In genomic region chr9:136944519-136945332, GRCh38 we compare ENCODE assay signal across 1 cellular context.
A peak's percentile ranks its signal among the peaks of the same experiment; 100 is the strongest.
TF ChIP-seq lines count a peak whose summit lies in the region.

Gene C8G (plus strand): TSS chr9:136945243. CDS start chr9:136945321, 78 bp downstream.
Gene FBXW5 (minus strand): TSS chr9:136944738. CDS start chr9:136944083, 655 bp downstream.

TF ChIP-seq in K562, 482 proteins besides CTCF, POLR2A, EP300 and RAD21 (continued from another document and continues in another):
- TF ChIP-seq SMC3 (conservative IDR thresholded peaks at IDR 0.05; ENCODE audit: insufficient read depth, low read depth, low read length) (peak; percentile 23; the same call in 1 of the 2 replicates), TCF7L2 (IDR thresholded peaks at IDR 0.05; ENCODE audit: low read depth, low read length) (no peak), ETV1 (tag; conservative IDR thresholded peaks at IDR 0.05; ENCODE audit: low read depth) (peak; percentile 68), HNRNPL (IDR thresholded peaks at IDR 0.05; ENCODE audit: low read depth, low read length) (no peak), LEF1 (IDR thresholded peaks at IDR 0.05) (peak; percentile 75), ELF1 (tag; IDR thresholded peaks at IDR 0.05) (peak; percentile 85), HIVEP1 (CRISPR knock-in tag; IDR thresholded peaks at IDR 0.05) (peak; percentile 80; the same call in 1 of the 2 replicates), SFPQ (IDR thresholded peaks at IDR 0.05; ENCODE audit: low read depth, low read length) (no peak), NBN (IDR thresholded peaks at IDR 0.05; ENCODE audit: low read depth) (peak; percentile 74; the same call in 1 of the 2 replicates), GTF2F1 (IDR thresholded peaks at IDR 0.05; ENCODE audit: low read depth, low read length) (no peak), TBL1XR1 (IDR thresholded peaks at IDR 0.05; ENCODE audit: low read length in 2 of 2) (peak in 1 of 2 experiments; percentile 55; a peak in 1 of 4 replicates), ATF1 (CRISPR knock-in tag; IDR thresholded peaks at IDR 0.05) (0 out of 2 replicates have a peak, but pooled peaks have one; percentile 5), ATF1 (tag; IDR thresholded peaks at IDR 0.05) (peak; percentile 94), NFIC (IDR thresholded peaks at IDR 0.05) (peak; percentile 27; the same call in 1 of the 2 replicates), TCF7 (IDR thresholded peaks at IDR 0.05; ENCODE audit: borderline replicate concordance) (no peak), ZNF75A (CRISPR knock-in tag; IDR thresholded peaks at IDR 0.05) (0 out of 2 replicates have a peak, but pooled peaks have one; percentile 36), ZNF239 (CRISPR knock-in tag; IDR thresholded peaks at IDR 0.05) (0 out of 2 replicates have a peak, but pooled peaks have one; percentile 41), KLF6 (CRISPR knock-in tag; IDR thresholded peaks at IDR 0.05; ENCODE audit: borderline replicate concordance) (peak; percentile 81; the same call in 1 of the 2 replicates), ZKSCAN1 (IDR thresholded peaks at IDR 0.05; ENCODE audit: low read depth, low read length) (0 out of 2 replicates have a peak, but pooled peaks have one; percentile 34), ZBTB9 (CRISPR knock-in tag; IDR thresholded peaks at IDR 0.05) (peak; percentile 70), KLF1 (tag; IDR thresholded peaks at IDR 0.05) (peak; percentile 100), GABPB2 (CRISPR knock-in tag; conservative IDR thresholded peaks at IDR 0.05) (peak; percentile 70; the same call in 1 of the 2 replicates), ARID1B (IDR thresholded peaks at IDR 0.05) (peak; percentile 77), JUND (IDR thresholded peaks at IDR 0.05; ENCODE audit: borderline replicate concordance, low read depth, low read length) (0 out of 2 replicates have a peak, but pooled peaks have one; percentile 47), JUND (tag; IDR thresholded peaks at IDR 0.05; ENCODE audit: borderline replicate concordance, low read depth, low read length) (peak; percentile 30; the same call in 2 of the 3 replicates), ZBTB7A (IDR thresholded peaks at IDR 0.05; ENCODE audit: borderline replicate concordance, control insufficient read depth, low read depth, low read length) (peak; percentile 88; the same call in 1 of the 2 replicates), TOE1 (IDR thresholded peaks at IDR 0.05; ENCODE audit: borderline replicate concordance) (peak; percentile 85), TOE1 (CRISPR knock-in tag; IDR thresholded peaks at IDR 0.05; ENCODE audit: borderline replicate concordance, low read depth) (no peak), SAFB (IDR thresholded peaks at IDR 0.05; ENCODE audit: borderline replicate concordance, low read depth, low read length) (0 out of 2 replicates have a peak, but pooled peaks have one; percentile 38), ZNF76 (CRISPR knock-in tag; IDR thresholded peaks at IDR 0.05; ENCODE audit: borderline replicate concordance) (0 out of 2 replicates have a peak, but pooled peaks have one; percentile 59), E2F4 (CRISPR knock-in tag; IDR thresholded peaks at IDR 0.05; ENCODE audit: low read depth) (no peak), HCFC1 (IDR thresholded peaks at IDR 0.05; ENCODE audit: low read depth, low read length) (peak; percentile 76), CREB1 (IDR thresholded peaks at IDR 0.05) (peak; percentile 64), CREB1 (CRISPR knock-in tag; IDR thresholded peaks at IDR 0.05) (peak; percentile 74; the same call in 1 of the 2 replicates), USF1 (CRISPR knock-in tag; IDR thresholded peaks at IDR 0.05) (peak; percentile 48), NRF1 (conservative IDR thresholded peaks at IDR 0.05 in 1 of 2, IDR thresholded peaks at IDR 0.05 in 1 of 2) (peak; percentile 96 to 97), TAL1 (IDR thresholded peaks at IDR 0.05) (0 out of 2 replicates have a peak, but pooled peaks have one; percentile 5), ZNF431 (CRISPR knock-in tag; IDR thresholded peaks at IDR 0.05) (0 out of 2 replicates have a peak, but pooled peaks have one; percentile 36), SIX5 (IDR thresholded peaks at IDR 0.05; ENCODE audit: borderline replicate concordance in 1 of 2, insufficient read depth in 1 of 2, low read depth in 1 of 2, low read length in 2 of 2) (0 out of 4 replicates have a peak, but pooled peaks have one; percentile 16 to 25), ZNF140 (CRISPR knock-in tag; IDR thresholded peaks at IDR 0.05) (no peak)
- TF ChIP-seq, protein P1, sequence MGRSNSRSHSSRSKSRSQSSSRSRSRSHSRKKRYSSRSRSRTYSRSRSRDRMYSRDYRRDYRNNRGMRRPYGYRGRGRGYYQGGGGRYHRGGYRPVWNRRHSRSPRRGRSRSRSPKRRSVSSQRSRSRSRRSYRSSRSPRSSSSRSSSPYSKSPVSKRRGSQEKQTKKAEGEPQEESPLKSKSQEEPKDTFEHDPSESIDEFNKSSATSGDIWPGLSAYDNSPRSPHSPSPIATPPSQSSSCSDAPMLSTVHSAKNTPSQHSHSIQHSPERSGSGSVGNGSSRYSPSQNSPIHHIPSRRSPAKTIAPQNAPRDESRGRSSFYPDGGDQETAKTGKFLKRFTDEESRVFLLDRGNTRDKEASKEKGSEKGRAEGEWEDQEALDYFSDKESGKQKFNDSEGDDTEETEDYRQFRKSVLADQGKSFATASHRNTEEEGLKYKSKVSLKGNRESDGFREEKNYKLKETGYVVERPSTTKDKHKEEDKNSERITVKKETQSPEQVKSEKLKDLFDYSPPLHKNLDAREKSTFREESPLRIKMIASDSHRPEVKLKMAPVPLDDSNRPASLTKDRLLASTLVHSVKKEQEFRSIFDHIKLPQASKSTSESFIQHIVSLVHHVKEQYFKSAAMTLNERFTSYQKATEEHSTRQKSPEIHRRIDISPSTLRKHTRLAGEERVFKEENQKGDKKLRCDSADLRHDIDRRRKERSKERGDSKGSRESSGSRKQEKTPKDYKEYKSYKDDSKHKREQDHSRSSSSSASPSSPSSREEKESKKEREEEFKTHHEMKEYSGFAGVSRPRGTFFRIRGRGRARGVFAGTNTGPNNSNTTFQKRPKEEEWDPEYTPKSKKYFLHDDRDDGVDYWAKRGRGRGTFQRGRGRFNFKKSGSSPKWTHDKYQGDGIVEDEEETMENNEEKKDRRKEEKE (IDR thresholded peaks at IDR 0.05; ENCODE audit: borderline replicate concordance in 1 of 2, control insufficient read depth in 1 of 2, low read depth in 2 of 2, low read length in 1 of 2): no peak
- TF ChIP-seq, protein P2, sequence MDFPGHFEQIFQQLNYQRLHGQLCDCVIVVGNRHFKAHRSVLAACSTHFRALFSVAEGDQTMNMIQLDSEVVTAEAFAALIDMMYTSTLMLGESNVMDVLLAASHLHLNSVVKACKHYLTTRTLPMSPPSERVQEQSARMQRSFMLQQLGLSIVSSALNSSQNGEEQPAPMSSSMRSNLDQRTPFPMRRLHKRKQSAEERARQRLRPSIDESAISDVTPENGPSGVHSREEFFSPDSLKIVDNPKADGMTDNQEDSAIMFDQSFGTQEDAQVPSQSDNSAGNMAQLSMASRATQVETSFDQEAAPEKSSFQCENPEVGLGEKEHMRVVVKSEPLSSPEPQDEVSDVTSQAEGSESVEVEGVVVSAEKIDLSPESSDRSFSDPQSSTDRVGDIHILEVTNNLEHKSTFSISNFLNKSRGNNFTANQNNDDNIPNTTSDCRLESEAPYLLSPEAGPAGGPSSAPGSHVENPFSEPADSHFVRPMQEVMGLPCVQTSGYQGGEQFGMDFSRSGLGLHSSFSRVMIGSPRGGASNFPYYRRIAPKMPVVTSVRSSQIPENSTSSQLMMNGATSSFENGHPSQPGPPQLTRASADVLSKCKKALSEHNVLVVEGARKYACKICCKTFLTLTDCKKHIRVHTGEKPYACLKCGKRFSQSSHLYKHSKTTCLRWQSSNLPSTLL (IDR thresholded peaks at IDR 0.05): peak; percentile 32; the same call in 1 of the 2 replicates
- TF ChIP-seq, protein P3, sequence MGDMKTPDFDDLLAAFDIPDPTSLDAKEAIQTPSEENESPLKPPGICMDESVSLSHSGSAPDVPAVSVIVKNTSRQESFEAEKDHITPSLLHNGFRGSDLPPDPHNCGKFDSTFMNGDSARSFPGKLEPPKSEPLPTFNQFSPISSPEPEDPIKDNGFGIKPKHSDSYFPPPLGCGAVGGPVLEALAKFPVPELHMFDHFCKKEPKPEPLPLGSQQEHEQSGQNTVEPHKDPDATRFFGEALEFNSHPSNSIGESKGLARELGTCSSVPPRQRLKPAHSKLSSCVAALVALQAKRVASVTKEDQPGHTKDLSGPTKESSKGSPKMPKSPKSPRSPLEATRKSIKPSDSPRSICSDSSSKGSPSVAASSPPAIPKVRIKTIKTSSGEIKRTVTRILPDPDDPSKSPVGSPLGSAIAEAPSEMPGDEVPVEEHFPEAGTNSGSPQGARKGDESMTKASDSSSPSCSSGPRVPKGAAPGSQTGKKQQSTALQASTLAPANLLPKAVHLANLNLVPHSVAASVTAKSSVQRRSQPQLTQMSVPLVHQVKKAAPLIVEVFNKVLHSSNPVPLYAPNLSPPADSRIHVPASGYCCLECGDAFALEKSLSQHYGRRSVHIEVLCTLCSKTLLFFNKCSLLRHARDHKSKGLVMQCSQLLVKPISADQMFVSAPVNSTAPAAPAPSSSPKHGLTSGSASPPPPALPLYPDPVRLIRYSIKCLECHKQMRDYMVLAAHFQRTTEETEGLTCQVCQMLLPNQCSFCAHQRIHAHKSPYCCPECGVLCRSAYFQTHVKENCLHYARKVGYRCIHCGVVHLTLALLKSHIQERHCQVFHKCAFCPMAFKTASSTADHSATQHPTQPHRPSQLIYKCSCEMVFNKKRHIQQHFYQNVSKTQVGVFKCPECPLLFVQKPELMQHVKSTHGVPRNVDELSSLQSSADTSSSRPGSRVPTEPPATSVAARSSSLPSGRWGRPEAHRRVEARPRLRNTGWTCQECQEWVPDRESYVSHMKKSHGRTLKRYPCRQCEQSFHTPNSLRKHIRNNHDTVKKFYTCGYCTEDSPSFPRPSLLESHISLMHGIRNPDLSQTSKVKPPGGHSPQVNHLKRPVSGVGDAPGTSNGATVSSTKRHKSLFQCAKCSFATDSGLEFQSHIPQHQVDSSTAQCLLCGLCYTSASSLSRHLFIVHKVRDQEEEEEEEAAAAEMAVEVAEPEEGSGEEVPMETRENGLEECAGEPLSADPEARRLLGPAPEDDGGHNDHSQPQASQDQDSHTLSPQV (IDR thresholded peaks at IDR 0.05): peak; percentile 51
- TF ChIP-seq, protein P4, sequence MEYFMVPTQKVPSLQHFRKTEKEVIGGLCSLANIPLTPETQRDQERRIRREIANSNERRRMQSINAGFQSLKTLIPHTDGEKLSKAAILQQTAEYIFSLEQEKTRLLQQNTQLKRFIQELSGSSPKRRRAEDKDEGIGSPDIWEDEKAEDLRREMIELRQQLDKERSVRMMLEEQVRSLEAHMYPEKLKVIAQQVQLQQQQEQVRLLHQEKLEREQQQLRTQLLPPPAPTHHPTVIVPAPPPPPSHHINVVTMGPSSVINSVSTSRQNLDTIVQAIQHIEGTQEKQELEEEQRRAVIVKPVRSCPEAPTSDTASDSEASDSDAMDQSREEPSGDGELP (CRISPR knock-in tag; IDR thresholded peaks at IDR 0.05; ENCODE audit: borderline replicate concordance): peak; percentile 83
- TF ChIP-seq, protein P5, sequence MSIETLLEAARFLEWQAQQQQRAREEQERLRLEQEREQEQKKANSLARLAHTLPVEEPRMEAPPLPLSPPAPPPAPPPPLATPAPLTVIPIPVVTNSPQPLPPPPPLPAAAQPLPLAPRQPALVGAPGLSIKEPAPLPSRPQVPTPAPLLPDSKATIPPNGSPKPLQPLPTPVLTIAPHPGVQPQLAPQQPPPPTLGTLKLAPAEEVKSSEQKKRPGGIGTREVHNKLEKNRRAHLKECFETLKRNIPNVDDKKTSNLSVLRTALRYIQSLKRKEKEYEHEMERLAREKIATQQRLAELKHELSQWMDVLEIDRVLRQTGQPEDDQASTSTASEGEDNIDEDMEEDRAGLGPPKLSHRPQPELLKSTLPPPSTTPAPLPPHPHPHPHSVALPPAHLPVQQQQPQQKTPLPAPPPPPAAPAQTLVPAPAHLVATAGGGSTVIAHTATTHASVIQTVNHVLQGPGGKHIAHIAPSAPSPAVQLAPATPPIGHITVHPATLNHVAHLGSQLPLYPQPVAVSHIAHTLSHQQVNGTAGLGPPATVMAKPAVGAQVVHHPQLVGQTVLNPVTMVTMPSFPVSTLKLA (conservative IDR thresholded peaks at IDR 0.05): peak; percentile 66 to 76
- TF ChIP-seq, protein P6, sequence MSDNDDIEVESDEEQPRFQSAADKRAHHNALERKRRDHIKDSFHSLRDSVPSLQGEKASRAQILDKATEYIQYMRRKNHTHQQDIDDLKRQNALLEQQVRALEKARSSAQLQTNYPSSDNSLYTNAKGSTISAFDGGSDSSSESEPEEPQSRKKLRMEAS (CRISPR knock-in tag; IDR thresholded peaks at IDR 0.05): peak; percentile 24
